In genomic region chr4:41215155-41215554, GRCh38 we compare ENCODE assay signal across 8 cellular contexts. TPM values are rescaled to one million over a fixed set of nuclear protein-coding genes. Genes with fewer than 3 reads are reported as not detected.
A peak's percentile ranks its signal among the peaks of the same experiment; 100 is the strongest.
DNase-seq lines count a peak whose midpoint lies in the region; ATAC-seq and TF ChIP-seq lines count a peak whose summit lies in the region.

No MANE protein-coding gene starts in this region.

- no peaks in the 10 kb centered on the region for H3K9me3 ChIP-seq in NT2/D1 (ENCODE audit: insufficient read depth, low read length)

- TF ChIP-seq CTCF in GM10266 (IDR thresholded peaks at IDR 0.05; ENCODE audit: control insufficient read depth, insufficient read depth, low read depth, missing control alignments) = no peak

- DNase-seq in GM10266 (ENCODE audit: extremely low spot score) (peak; percentile 21), NT2/D1 (ENCODE audit: low read depth, low spot score) (no peak), dermis blood vessel endothelial cell (peak; percentile 30), retina (peak; percentile 17), NCI-H345 treated with DMSO at 0.1 percent for 48 hours (lab: John Stamatoyannopoulos, UW; ENCODE audit: unreplicated experiment) (no peak), UCSD-AML1 (lab: John Stamatoyannopoulos, UW; ENCODE audit: unreplicated experiment) (no peak)

- no peaks in the 10 kb centered on the region for H3K4me1 ChIP-seq in NT2/D1 (ENCODE audit: insufficient read depth, insufficient read length)

- H3K27me3 ChIP-seq in NT2/D1 (ENCODE audit: insufficient read depth, insufficient read length) = peaks cover 20% of the 10 kb centered on the region

- H3K36me3 ChIP-seq in NT2/D1 (ENCODE audit: insufficient read depth, insufficient read length, low read length) = no peaks in the 10 kb centered on the region

- ATAC-seq in GM21390 (IDR thresholded peaks at IDR 0.05; ENCODE audit: unreplicated experiment) (no peak), HG03159 (IDR thresholded peaks at IDR 0.05; ENCODE audit: unreplicated experiment) (no peak)

- peak overlapping the region; percentile 32 for H3K9ac ChIP-seq in NT2/D1 (ENCODE audit: insufficient read length, low read depth)

- no peak overlapping the region for H3K4me3 ChIP-seq in NT2/D1 (ENCODE audit: insufficient read length, low read depth)

RNA-seq across cellular contexts. Expression of gene APBB2, which starts 0.8 kb away (rescaled TPM):
- total RNA-seq in dermis blood vessel endothelial cell = 88.2 and 118 TPM in 2 replicates

RNA-seq across cellular contexts. Expression of gene UCHL1, which starts 41.6 kb away (rescaled TPM):
- total RNA-seq in dermis blood vessel endothelial cell = 235 and 251 TPM in 2 replicates

Comparison
In these comparisons a context has a peak if more than half of its experiments do, and no peak if none do; other contexts are left out.
1. DNase-seq: peak in GM10266 (single experiment), dermis blood vessel endothelial cell (single experiment) and retina (single experiment); none in NT2/D1 (single experiment), NCI-H345 treated with DMSO at 0.1 percent for 48 hours (single experiment) and UCSD-AML1 (single experiment).